In the genomic region with DNA sequence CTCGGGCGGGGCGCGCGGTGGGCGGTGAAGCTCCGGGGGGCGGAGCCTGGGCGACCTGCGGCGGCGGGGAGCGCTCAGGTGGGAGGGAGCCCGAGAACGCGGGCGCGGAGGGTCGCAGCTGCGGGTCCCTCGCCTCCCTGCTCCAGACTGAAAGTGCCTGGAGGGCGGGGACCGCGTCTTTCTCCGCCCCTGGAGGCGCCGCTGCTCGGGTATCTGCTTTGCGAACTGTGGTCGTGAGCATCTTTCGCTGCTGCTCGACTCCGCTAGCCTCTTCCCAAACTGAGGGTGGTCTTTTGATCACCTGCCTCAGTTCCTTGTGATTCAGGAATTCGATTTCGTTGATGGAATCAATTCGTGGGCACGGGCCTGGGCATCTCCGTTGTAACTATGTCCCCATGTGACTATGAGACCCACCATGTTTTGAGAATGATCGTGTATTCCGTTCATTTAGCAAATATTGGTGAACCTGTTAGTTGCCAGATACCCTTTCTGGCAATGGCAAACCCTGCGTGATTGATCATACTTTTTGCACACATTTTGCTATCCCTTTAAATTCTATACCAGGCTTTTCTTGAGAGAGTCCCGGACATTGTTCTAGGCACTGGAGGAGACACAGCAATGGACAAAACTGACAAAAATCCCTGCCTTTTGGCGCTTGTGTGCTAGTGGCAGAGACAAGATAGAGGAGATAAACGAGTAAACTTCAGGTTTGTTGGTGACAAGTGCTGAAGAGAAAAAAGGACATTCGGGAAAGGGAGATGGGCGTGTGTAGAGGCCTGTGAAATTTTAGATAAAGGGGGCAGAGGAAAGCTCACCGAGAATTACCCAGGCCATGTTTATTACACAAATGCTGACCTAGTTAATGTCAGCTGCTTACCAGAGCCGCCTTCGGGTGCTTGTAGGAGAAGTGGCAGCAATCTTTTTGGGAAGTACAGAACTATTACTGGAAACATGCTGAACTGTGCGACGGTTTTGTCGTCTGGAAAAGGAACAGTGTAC, we compare ENCODE assay signal across 1 cellular context.
TF ChIP-seq lines count a peak whose summit lies in the region.

No MANE protein-coding gene starts in this region.

TF ChIP-seq in GM23338, 12 proteins besides CTCF, POLR2A, EP300 and RAD21 (continued from another document):
- TF ChIP-seq, protein P1, sequence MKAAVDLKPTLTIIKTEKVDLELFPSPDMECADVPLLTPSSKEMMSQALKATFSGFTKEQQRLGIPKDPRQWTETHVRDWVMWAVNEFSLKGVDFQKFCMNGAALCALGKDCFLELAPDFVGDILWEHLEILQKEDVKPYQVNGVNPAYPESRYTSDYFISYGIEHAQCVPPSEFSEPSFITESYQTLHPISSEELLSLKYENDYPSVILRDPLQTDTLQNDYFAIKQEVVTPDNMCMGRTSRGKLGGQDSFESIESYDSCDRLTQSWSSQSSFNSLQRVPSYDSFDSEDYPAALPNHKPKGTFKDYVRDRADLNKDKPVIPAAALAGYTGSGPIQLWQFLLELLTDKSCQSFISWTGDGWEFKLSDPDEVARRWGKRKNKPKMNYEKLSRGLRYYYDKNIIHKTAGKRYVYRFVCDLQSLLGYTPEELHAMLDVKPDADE (IDR thresholded peaks at IDR 0.05): no peak
- TF ChIP-seq, protein P2, sequence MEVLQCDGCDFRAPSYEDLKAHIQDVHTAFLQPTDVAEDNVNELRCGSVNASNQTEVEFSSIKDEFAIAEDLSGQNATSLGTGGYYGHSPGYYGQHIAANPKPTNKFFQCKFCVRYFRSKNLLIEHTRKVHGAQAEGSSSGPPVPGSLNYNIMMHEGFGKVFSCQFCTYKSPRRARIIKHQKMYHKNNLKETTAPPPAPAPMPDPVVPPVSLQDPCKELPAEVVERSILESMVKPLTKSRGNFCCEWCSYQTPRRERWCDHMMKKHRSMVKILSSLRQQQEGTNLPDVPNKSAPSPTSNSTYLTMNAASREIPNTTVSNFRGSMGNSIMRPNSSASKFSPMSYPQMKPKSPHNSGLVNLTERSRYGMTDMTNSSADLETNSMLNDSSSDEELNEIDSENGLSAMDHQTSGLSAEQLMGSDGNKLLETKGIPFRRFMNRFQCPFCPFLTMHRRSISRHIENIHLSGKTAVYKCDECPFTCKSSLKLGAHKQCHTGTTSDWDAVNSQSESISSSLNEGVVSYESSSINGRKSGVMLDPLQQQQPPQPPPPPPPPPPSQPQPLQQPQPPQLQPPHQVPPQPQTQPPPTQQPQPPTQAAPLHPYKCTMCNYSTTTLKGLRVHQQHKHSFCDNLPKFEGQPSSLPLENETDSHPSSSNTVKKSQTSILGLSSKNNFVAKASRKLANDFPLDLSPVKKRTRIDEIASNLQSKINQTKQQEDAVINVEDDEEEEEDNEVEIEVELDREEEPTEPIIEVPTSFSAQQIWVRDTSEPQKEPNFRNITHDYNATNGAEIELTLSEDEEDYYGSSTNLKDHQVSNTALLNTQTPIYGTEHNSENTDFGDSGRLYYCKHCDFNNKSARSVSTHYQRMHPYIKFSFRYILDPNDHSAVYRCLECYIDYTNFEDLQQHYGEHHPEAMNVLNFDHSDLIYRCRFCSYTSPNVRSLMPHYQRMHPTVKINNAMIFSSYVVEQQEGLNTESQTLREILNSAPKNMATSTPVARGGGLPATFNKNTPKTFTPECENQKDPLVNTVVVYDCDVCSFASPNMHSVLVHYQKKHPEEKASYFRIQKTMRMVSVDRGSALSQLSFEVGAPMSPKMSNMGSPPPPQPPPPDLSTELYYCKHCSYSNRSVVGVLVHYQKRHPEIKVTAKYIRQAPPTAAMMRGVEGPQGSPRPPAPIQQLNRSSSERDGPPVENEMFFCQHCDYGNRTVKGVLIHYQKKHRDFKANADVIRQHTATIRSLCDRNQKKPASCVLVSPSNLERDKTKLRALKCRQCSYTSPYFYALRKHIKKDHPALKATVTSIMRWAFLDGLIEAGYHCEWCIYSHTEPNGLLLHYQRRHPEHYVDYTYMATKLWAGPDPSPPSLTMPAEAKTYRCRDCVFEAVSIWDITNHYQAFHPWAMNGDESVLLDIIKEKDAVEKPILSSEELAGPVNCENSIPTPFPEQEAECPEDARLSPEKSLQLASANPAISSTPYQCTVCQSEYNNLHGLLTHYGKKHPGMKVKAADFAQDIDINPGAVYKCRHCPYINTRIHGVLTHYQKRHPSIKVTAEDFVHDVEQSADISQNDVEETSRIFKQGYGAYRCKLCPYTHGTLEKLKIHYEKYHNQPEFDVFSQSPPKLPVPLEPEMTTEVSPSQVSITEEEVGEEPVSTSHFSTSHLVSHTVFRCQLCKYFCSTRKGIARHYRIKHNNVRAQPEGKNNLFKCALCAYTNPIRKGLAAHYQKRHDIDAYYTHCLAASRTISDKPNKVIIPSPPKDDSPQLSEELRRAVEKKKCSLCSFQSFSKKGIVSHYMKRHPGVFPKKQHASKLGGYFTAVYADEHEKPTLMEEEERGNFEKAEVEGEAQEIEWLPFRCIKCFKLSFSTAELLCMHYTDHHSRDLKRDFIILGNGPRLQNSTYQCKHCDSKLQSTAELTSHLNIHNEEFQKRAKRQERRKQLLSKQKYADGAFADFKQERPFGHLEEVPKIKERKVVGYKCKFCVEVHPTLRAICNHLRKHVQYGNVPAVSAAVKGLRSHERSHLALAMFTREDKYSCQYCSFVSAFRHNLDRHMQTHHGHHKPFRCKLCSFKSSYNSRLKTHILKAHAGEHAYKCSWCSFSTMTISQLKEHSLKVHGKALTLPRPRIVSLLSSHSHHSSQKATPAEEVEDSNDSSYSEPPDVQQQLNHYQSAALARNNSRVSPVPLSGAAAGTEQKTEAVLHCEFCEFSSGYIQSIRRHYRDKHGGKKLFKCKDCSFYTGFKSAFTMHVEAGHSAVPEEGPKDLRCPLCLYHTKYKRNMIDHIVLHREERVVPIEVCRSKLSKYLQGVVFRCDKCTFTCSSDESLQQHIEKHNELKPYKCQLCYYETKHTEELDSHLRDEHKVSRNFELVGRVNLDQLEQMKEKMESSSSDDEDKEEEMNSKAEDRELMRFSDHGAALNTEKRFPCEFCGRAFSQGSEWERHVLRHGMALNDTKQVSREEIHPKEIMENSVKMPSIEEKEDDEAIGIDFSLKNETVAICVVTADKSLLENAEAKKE (CRISPR knock-in tag; IDR thresholded peaks at IDR 0.05): no peak
- no peak for TF ChIP-seq JUNB (IDR thresholded peaks at IDR 0.05; ENCODE audit: unreplicated experiment)
